Comparison of ENCODE assay signal across 8 cellular contexts in the genomic region with DNA sequence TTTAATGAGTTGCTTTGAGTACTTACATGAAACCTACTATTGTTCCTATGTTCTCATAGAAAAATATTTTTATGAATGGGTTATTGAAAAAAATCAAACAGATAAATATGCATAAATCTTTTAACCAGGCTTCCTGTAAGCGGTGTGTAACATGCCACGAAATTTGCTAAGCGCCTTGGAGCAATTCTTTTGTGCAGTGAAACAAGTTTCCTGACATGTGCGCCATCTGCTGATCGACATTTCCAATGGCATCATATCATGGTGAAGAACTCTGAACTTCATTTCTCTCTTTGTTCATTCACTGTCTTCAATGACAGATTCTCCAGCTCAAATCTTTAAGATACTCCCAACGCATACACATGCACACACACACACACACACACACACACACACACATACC.
DNase-seq lines count a peak whose midpoint lies in the region; FAIRE-seq and TF ChIP-seq lines count a peak whose summit lies in the region.

No MANE protein-coding gene starts in this region.

- in situ Hi-C loops in transverse colon (cut with MboI; ENCODE audit: low pct_ligation_motif_present in 1 of 4, low pct_unique_long_range_greater_than_20kb in 1 of 4, low sequenced_read_pairs in 3 of 4): loop anchor here in 3 of 4 donors (10.0 to 25.0 kb wide), 2 partner anchors 523 to 530 kb away; no protein-coding TSS in a partner anchor

- TF ChIP-seq EP300 in transverse colon (IDR thresholded peaks at IDR 0.05; ENCODE audit: low read depth): no peak

- H3K79me2 ChIP-seq in DOHH2 (ENCODE audit: control insufficient read depth, low read length): no peaks in the 10 kb centered on the region

- H3K27me3 ChIP-seq in DOHH2 (ENCODE audit: control insufficient read depth, low read length) (no peaks in the 10 kb centered on the region), bronchial epithelial cell (ENCODE audit: control insufficient read depth, insufficient read depth, low read length) (no peaks in the 10 kb centered on the region), transverse colon (no peaks in the 10 kb centered on the region)

- H3K36me3 ChIP-seq in DOHH2 (ENCODE audit: control insufficient read depth, low read length): no peaks in the 10 kb centered on the region
- H3K36me3 ChIP-seq in bronchial epithelial cell (ENCODE audit: control insufficient read depth, insufficient read depth, low read length): no peaks in the 10 kb centered on the region
- H3K36me3 ChIP-seq in kidney (ENCODE audit: control insufficient read depth in 1 of 2, insufficient read depth in 2 of 2, low read length in 2 of 2): no peaks in the 10 kb centered on the region
- H3K36me3 ChIP-seq in transverse colon: no peaks in the 10 kb centered on the region

- H3K27ac ChIP-seq in DOHH2 (ENCODE audit: low read depth, low read length): no peak overlapping the region
- H3K27ac ChIP-seq in kidney (ENCODE audit: low read depth in 2 of 2, low read length in 2 of 2): no peak overlapping the region
- no peak overlapping the region for H3K27ac ChIP-seq in transverse colon

- peak; percentile 44 for TF ChIP-seq CTCF in DOHH2 (IDR thresholded peaks at IDR 0.05; ENCODE audit: low read depth, low read length, poor library complexity, severe bottlenecking)
- peak; percentile 43 for TF ChIP-seq CTCF in GM20000 (IDR thresholded peaks at IDR 0.05; ENCODE audit: extremely low read depth, missing control alignments)
- TF ChIP-seq CTCF in bronchial epithelial cell (IDR thresholded peaks at IDR 0.05; ENCODE audit: insufficient read depth, low read length, severe bottlenecking): peak; percentile 69
- TF ChIP-seq CTCF in kidney (IDR thresholded peaks at IDR 0.05; ENCODE audit: borderline replicate concordance, extremely low read depth, insufficient read depth): peak; percentile 64
- peak; percentile 19 to 50 (median 44) for TF ChIP-seq CTCF in transverse colon (IDR thresholded peaks at IDR 0.05)

- H3K9me2 ChIP-seq in DOHH2 (replicated peaks; ENCODE audit: control insufficient read depth, low read length): no peaks in the 10 kb centered on the region

- H3K4me2 ChIP-seq in DOHH2 (ENCODE audit: low read length): no peak overlapping the region

- peak; percentile 25 for DNase-seq in GM20000 (ENCODE audit: low spot score)
- peak; percentile 28 for DNase-seq in HTR-8/SVneo (ENCODE audit: insufficient read length, low spot score)
- peak; percentile 23 for DNase-seq in NCI-H82 treated with DMSO at 0.1 percent for 48 hours (lab: John Stamatoyannopoulos, UW; ENCODE audit: unreplicated experiment)
- DNase-seq in bronchial epithelial cell (ENCODE audit: low read depth): peak; percentile 72
- DNase-seq in kidney: no peak
- peak; percentile 47 for DNase-seq in transverse colon
- DNase-seq in stimulated activated CD4-positive, alpha-beta T cell treated with anti-CD3 and anti-CD28 coated beads, Interleukin-2, amount 100 ng/mL, for 24 hours: no peak

- H3K9me3 ChIP-seq in DOHH2 (ENCODE audit: control insufficient read depth, insufficient read depth, low read length) (no peaks in the 10 kb centered on the region), kidney (ENCODE audit: control insufficient read depth in 1 of 2, low read length in 2 of 2) (no peaks in the 10 kb centered on the region), transverse colon (no peaks in the 10 kb centered on the region)

- intact Hi-C loops in kidney (cut with DNase I): no loop called here
- intact Hi-C loops in transverse colon (cut with DNase I; ENCODE audit: low total_unique reads): no loop called here

- no peak overlapping the region for H3K9ac ChIP-seq in kidney (ENCODE audit: low read length in 2 of 2)

- no peak overlapping the region for H3K4me3 ChIP-seq in DOHH2 (ENCODE audit: low read length)
- no peak overlapping the region for H3K4me3 ChIP-seq in bronchial epithelial cell (ENCODE audit: low read depth, low read length)
- no peak overlapping the region for H3K4me3 ChIP-seq in kidney (ENCODE audit: low read length in 2 of 2)
- no peak overlapping the region for H3K4me3 ChIP-seq in transverse colon

- H4K20me1 ChIP-seq in DOHH2 (ENCODE audit: control insufficient read depth, insufficient read depth, low read depth, low read length): no peaks in the 10 kb centered on the region

- no peaks in the 10 kb centered on the region for H3K4me1 ChIP-seq in DOHH2 (ENCODE audit: control insufficient read depth, low read length)
- no peaks in the 10 kb centered on the region for H3K4me1 ChIP-seq in kidney (ENCODE audit: control insufficient read depth in 1 of 2, insufficient read depth in 1 of 2, low read depth in 1 of 2, low read length in 2 of 2)
- H3K4me1 ChIP-seq in transverse colon: no peaks in the 10 kb centered on the region

- TF ChIP-seq POLR2A in transverse colon (IDR thresholded peaks at IDR 0.05): no peak

- FAIRE-seq in HTR-8/SVneo (lab: Jason Lieb, UNC) (no peak), bronchial epithelial cell (lab: Jason Lieb, UNC) (no peak), kidney (lab: Jason Lieb, UNC) (peak; percentile 35)

- WGBS in transverse colon (ENCODE audit: low coverage in 1 of 2), 2 donors: 7 to 12% methylated on average over 5 to 6 of the region's 6 CpGs

- no peaks in the 10 kb centered on the region for H3F3A ChIP-seq in DOHH2 (ENCODE audit: control insufficient read depth, insufficient read depth)

Comparison
In these comparisons a context has a peak if more than half of its experiments do, and no peak if none do; other contexts are left out.
1. DNase-seq: peak in GM20000 (single experiment), HTR-8/SVneo (single experiment), NCI-H82 treated with DMSO at 0.1 percent for 48 hours (single experiment), bronchial epithelial cell (single experiment) and transverse colon (single experiment); none in kidney (single experiment) and stimulated activated CD4-positive, alpha-beta T cell treated with anti-CD3 and anti-CD28 coated beads, Interleukin-2, amount 100 ng/mL, for 24 hours (0 of 2).
2. Peak in every context shown above with its lines, with median percentiles within 50 percentile points of each other: CTCF ChIP-seq.